In genomic region chr1:89734437-89734836, GRCh38 we compare ENCODE assay signal across 28 cellular contexts.
"Had no signal": no experiment of that assay in that cellular context is flagged by ENCODE, and none has a peak within 500 bp of the region (broad histone marks: within the 10 kb centered on the region; RNA-seq: fewer than 3 reads in every experiment).

No MANE protein-coding gene starts in this region.

- H3K36me3 ChIP-seq: adrenal gland, breast epithelium, Peyer's patch, WERI-Rb-1 had no signal

- H3K36me3 Mint-ChIP-seq: IgD-negative memory B cell had no signal

- H3K4me3 Mint-ChIP-seq: activated CD4-positive, alpha-beta memory T cell treated with anti-CD3 and anti-CD28 coated beads, Interleukin-2, amount 10 ng/mL, durations not matched to agents 7 days and 5 days; activated T-cell treated with anti-CD3 and anti-CD28 coated beads, Interleukin-2, amount 50 U/mL, for 72 hours; activated T-helper 17 cell treated with anti-CD3 and anti-CD28 coated beads, Interleukin-2, amount 50 U/mL, for 72 hours; IgD-negative memory B cell had no signal

- H3K9me3 ChIP-seq: adrenal gland, body of pancreas, breast epithelium, Peyer's patch had no signal

- H3K27ac Mint-ChIP-seq: activated CD4-positive, alpha-beta memory T cell treated with anti-CD3 and anti-CD28 coated beads, Interleukin-2, amount 10 ng/mL, durations not matched to agents 7 days and 5 days; activated T-cell treated with anti-CD3 and anti-CD28 coated beads, Interleukin-2, amount 50 U/mL, for 72 hours; activated T-helper 17 cell treated with anti-CD3 and anti-CD28 coated beads, Interleukin-2, amount 50 U/mL, for 72 hours; IgD-negative memory B cell had no signal

- H3K27me3 Mint-ChIP-seq: activated CD4-positive, alpha-beta memory T cell treated with anti-CD3 and anti-CD28 coated beads, Interleukin-2, amount 10 ng/mL, durations not matched to agents 7 days and 5 days; activated T-helper 17 cell treated with anti-CD3 and anti-CD28 coated beads, Interleukin-2, amount 50 U/mL, for 72 hours; IgD-negative memory B cell had no signal

- ATAC-seq: activated T-cell treated with anti-CD3 and anti-CD28 coated beads, Interleukin-2, amount 50 U/mL, for 72 hours; activated T-helper 17 cell treated with anti-CD3 and anti-CD28 coated beads, Interleukin-2, amount 50 U/mL, for 72 hours; body of pancreas had no signal

- H3K27me3 ChIP-seq: adrenal gland, body of pancreas, breast epithelium, Peyer's patch had no signal

- DNase-seq: activated CD4-positive, alpha-beta memory T cell treated with anti-CD3 and anti-CD28 coated beads, Interleukin-2, amount 10 ng/mL, durations not matched to agents 7 days and 5 days; activated CD4-positive, alpha-beta T cell treated with anti-CD3 and anti-CD28 coated beads for 1 hour; activated CD4-positive, alpha-beta T cell treated with anti-CD3 and anti-CD28 coated beads for 48 hours; activated CD4-positive, CD25-positive, alpha-beta regulatory T cell; activated CD8-positive, alpha-beta memory T cell treated with anti-CD3 and anti-CD28 coated beads for 24 hours; activated effector memory CD4-positive, alpha-beta T cell treated with anti-CD3 and anti-CD28 coated beads, Interleukin-2, amount 50 U/mL, for 16 hours; activated naive CD4-positive, alpha-beta T cell; activated naive CD4-positive, alpha-beta T cell treated with anti-CD3 and anti-CD28 coated beads, Interleukin-2, amount 50 U/mL, for 16 hours; activated T-cell treated with anti-CD3 and anti-CD28 coated beads, Interleukin-2, amount 50 U/mL, for 1 hour; activated T-cell treated with anti-CD3 and anti-CD28 coated beads, Interleukin-2, amount 50 U/mL, for 72 hours; adrenal gland; body of pancreas; caudate nucleus; Karpas-422; KBM-7; NCI-H1417 treated with DMSO at 0.1 percent for 48 hours; NCI-H2081; NCI-H226; NCI-H446 treated with DMSO at 0.1 percent for 48 hours; NCI-H524 treated with DMSO at 0.1 percent for 48 hours; Peyer's patch; RPMI8226; T1000; WERI-Rb-1 had no signal

- H3K4me1 ChIP-seq: adrenal gland, body of pancreas, breast epithelium, Peyer's patch had no signal

- H3K27ac ChIP-seq: adrenal gland, body of pancreas, breast epithelium, Peyer's patch, SK-N-MC, WERI-Rb-1 had no signal

- H3K4me3 ChIP-seq: adrenal gland, body of pancreas, breast epithelium, Peyer's patch, SK-N-MC had no signal

- H3K9me3 Mint-ChIP-seq: activated CD4-positive, alpha-beta memory T cell treated with anti-CD3 and anti-CD28 coated beads, Interleukin-2, amount 10 ng/mL, durations not matched to agents 7 days and 5 days; activated T-cell treated with anti-CD3 and anti-CD28 coated beads, Interleukin-2, amount 50 U/mL, for 72 hours; activated T-helper 17 cell treated with anti-CD3 and anti-CD28 coated beads, Interleukin-2, amount 50 U/mL, for 72 hours; IgD-negative memory B cell had no signal
